Comparison of ENCODE assay signal across 8 cellular contexts in genomic region chr1:204294371-204294770, GRCh38.
DNase-seq lines count a peak whose midpoint lies in the region; ATAC-seq and TF ChIP-seq lines count a peak whose summit lies in the region.
"Had no signal": no experiment of that assay in that cellular context is flagged by ENCODE, and none has a peak within 500 bp of the region (broad histone marks: within the 10 kb centered on the region; RNA-seq: fewer than 3 reads in every experiment).

No MANE protein-coding gene starts in this region.

- H3K27me3 ChIP-seq in esophagus muscularis mucosa = peaks cover 0 to 33% (median 0%) of the 10 kb centered on the region in 4 donors

- 36% methylated on average over 6 of the region's 6 CpGs for WGBS in esophagus muscularis mucosa

- H3K4me1 ChIP-seq in esophagus muscularis mucosa = peaks cover 23 to 52% (median 37%) of the 10 kb centered on the region in 4 donors
- H3K4me1 ChIP-seq in mucosa of descending colon (ENCODE audit: low read depth) = peaks cover 44% of the 10 kb centered on the region

- H3K4me3 ChIP-seq in esophagus muscularis mucosa (no peak overlapping the region), mucosa of descending colon (no peak overlapping the region)

- DNase-seq in NCI-H226 (peak; percentile 98), esophagus muscularis mucosa (ENCODE audit: extremely low spot score) (no peak), mucosa of descending colon (peak in 1 of 3 donors; percentile 33), SKM-1 (lab: John Stamatoyannopoulos, UW; ENCODE audit: unreplicated experiment) (no peak), NCI-H2171 treated with DMSO at 0.1 percent for 48 hours (lab: John Stamatoyannopoulos, UW) (no peak), NCI-H526 treated with DMSO at 0.1 percent for 48 hours (lab: John Stamatoyannopoulos, UW) (no peak)
- no peak for DNase-seq in stimulated activated CD4-positive, alpha-beta T cell treated with anti-CD3 and anti-CD28 coated beads, Interleukin-1b, Interleukin-23, amount 100 ng/mL, for 48 hours
- DNase-seq: activated effector memory CD4-positive, alpha-beta T cell treated with anti-CD3 and anti-CD28 coated beads, Interleukin-2, amount 50 U/mL, for 16 hours had no signal

- TF ChIP-seq POLR2A in esophagus muscularis mucosa (IDR thresholded peaks at IDR 0.05; ENCODE audit: low read depth) = no peak

- H3K27ac ChIP-seq in esophagus muscularis mucosa (replicated peaks in 1 of 4) = peak overlapping the region; percentile 57 to 63 (median 58)

- TF ChIP-seq CTCF in esophagus muscularis mucosa (IDR thresholded peaks at IDR 0.05) (no peak), mucosa of descending colon (IDR thresholded peaks at IDR 0.05) (no peak)

- intact Hi-C loops in esophagus muscularis mucosa (cut with DNase I) = no loop called here
- intact Hi-C loops in mucosa of descending colon (cut with DNase I, micrococcal nuclease) = no loop called here

- no peaks in the 10 kb centered on the region for H3K36me3 ChIP-seq in esophagus muscularis mucosa
- H3K36me3 ChIP-seq in mucosa of descending colon (ENCODE audit: low read depth) = no peaks in the 10 kb centered on the region

- peak; percentile 48 for ATAC-seq in mucosa of descending colon

- no peak for TF ChIP-seq EP300 in esophagus muscularis mucosa (IDR thresholded peaks at IDR 0.05)

- no peaks in the 10 kb centered on the region for H3K9me3 ChIP-seq in esophagus muscularis mucosa
- no peaks in the 10 kb centered on the region for H3K9me3 ChIP-seq in mucosa of descending colon
